21 cellular contexts compared by ENCODE assay signal in genomic region chr3:42515976-42516375, GRCh38. TPM values are rescaled to one million over a fixed set of nuclear protein-coding genes. Genes with fewer than 3 reads are reported as not detected.
A peak's percentile ranks its signal among the peaks of the same experiment; 100 is the strongest.
DNase-seq lines count a peak whose midpoint lies in the region; ATAC-seq, FAIRE-seq and TF ChIP-seq lines count a peak whose summit lies in the region.
"Had no signal": no experiment of that assay in that cellular context is flagged by ENCODE, and none has a peak within 500 bp of the region (broad histone marks: within the 10 kb centered on the region; RNA-seq: fewer than 3 reads in every experiment).

No MANE protein-coding gene starts in this region.

- TF ChIP-seq RAD21 in liver (IDR thresholded peaks at IDR 0.05), result no peak

- no peak for ATAC-seq in right lobe of liver
- ATAC-seq: GM12878; stimulated activated memory B cell treated with anti-CD40 and anti-IgM and Interleukin-4, amounts not matched to agents 10 μg/mL and 1 μg/mL and 100 μg/mL, for 72 hours had no signal

- H3K36me3 ChIP-seq in liver (ENCODE audit: control insufficient read depth in 4 of 4, insufficient read depth in 3 of 4, low read depth in 1 of 4, low read length in 3 of 4) (no peaks in the 10 kb centered on the region), right lobe of liver (no peaks in the 10 kb centered on the region), esophagus (ENCODE audit: control insufficient read depth in 2 of 2, insufficient read depth in 2 of 2, low read length in 1 of 2) (no peaks in the 10 kb centered on the region), muscle layer of duodenum (ENCODE audit: control insufficient read depth in 1 of 2, insufficient read depth in 2 of 2, low read length in 2 of 2) (no peaks in the 10 kb centered on the region)

- TF ChIP-seq POLR2A in right lobe of liver (IDR thresholded peaks at IDR 0.05), result no peak

- no peak overlapping the region for H3K4me3 ChIP-seq in liver (ENCODE audit: low read depth in 1 of 3, low read length in 3 of 3)
- no peak overlapping the region for H3K4me3 ChIP-seq in right lobe of liver
- no peak overlapping the region for H3K4me3 ChIP-seq in esophagus (ENCODE audit: low read depth in 1 of 2, low read length in 2 of 2)
- H3K4me3 ChIP-seq in muscle layer of duodenum (ENCODE audit: low read depth in 1 of 2, low read length in 2 of 2), result no peak overlapping the region
- H3K4me3 ChIP-seq: GM12878 had no signal

- 80% methylated on average over 2 of the region's 2 CpGs for WGBS in liver
- WGBS in right lobe of liver (ENCODE audit: insufficient coverage, low coverage, low lambda C conversion rate, missing lambda C conversion rate), result no CpG with 5 or more reads among the region's 2 CpGs
- 43 to 60% methylated on average over 2 of the region's 2 CpGs for WGBS in esophagus, 2 donors

- H3K9me3 ChIP-seq in liver (ENCODE audit: control insufficient read depth in 4 of 4, low read length in 3 of 4) (no peaks in the 10 kb centered on the region), right lobe of liver (no peaks in the 10 kb centered on the region), esophagus (ENCODE audit: control insufficient read depth in 2 of 2, insufficient read depth in 1 of 2, low read depth in 1 of 2, low read length in 1 of 2) (no peaks in the 10 kb centered on the region), muscle layer of duodenum (ENCODE audit: control insufficient read depth in 1 of 2, low read length in 2 of 2) (no peaks in the 10 kb centered on the region)

- no peak overlapping the region for H3K9ac ChIP-seq in liver (ENCODE audit: low read depth in 1 of 2, low read length in 2 of 2)
- H3K9ac ChIP-seq: parathyroid adenoma had no signal

- H3K4me1 ChIP-seq in liver (ENCODE audit: control insufficient read depth in 4 of 4, insufficient read depth in 4 of 4, low read length in 3 of 4), result peaks cover 0 to 17% (median 8%) of the 10 kb centered on the region in 4 donors
- peaks cover 0 to 5% (median 0%) of the 10 kb centered on the region in 4 donors for H3K4me1 ChIP-seq in right lobe of liver
- peaks cover 5 to 28% of the 10 kb centered on the region in 2 donors for H3K4me1 ChIP-seq in esophagus (ENCODE audit: control insufficient read depth in 2 of 2, insufficient read depth in 2 of 2, low read length in 1 of 2)
- no peaks in the 10 kb centered on the region for H3K4me1 ChIP-seq in muscle layer of duodenum (ENCODE audit: control insufficient read depth in 1 of 2, insufficient read depth in 2 of 2, low read length in 2 of 2)
- H3K4me1 ChIP-seq: parathyroid adenoma had no signal

- FAIRE-seq in RCC 7860 (lab: Jason Lieb, UNC), result no peak
- FAIRE-seq: colon, G401.6, GM12878, islet of Langerhans had no signal

- intact Hi-C loops in right lobe of liver (cut with DNase I), result no loop called here

- peak overlapping the region; percentile 15 to 49 for H3K27ac ChIP-seq in liver (ENCODE audit: low read depth in 1 of 2, low read length in 2 of 2)
- H3K27ac ChIP-seq in right lobe of liver, result no peak overlapping the region
- peak overlapping the region; percentile 69 to 89 for H3K27ac ChIP-seq in esophagus (ENCODE audit: low read depth in 2 of 2, low read length in 1 of 2)
- H3K27ac ChIP-seq in muscle layer of duodenum (ENCODE audit: low read length), result peak overlapping the region; percentile 51
- H3K27ac ChIP-seq: parathyroid adenoma had no signal

- TF ChIP-seq CTCF in liver (IDR thresholded peaks at IDR 0.05; ENCODE audit: low read depth, low read length, missing input control), result no peak
- TF ChIP-seq CTCF in right lobe of liver (IDR thresholded peaks at IDR 0.05), result no peak

- DNase-seq in right lobe of liver (no peak), RCC 7860 (ENCODE audit: low spot score) (no peak), SHP77 treated with DMSO at 0.1 percent for 48 hours (lab: John Stamatoyannopoulos, UW) (no peak), C1 segment of cervical spinal cord (lab: John Stamatoyannopoulos, UW) (no peak), EL (no peak)
- DNase-seq: ACHN, activated B cell treated with CpG ODN at 0.5 μM for 24 hours, Calu3, H7, NCI-H1436 treated with DMSO at 0.1 percent for 48 hours, T-helper 2 cell had no signal

- no peaks in the 10 kb centered on the region for H3K27me3 ChIP-seq in liver (ENCODE audit: control insufficient read depth in 4 of 4, insufficient read depth in 4 of 4, low read length in 3 of 4)
- H3K27me3 ChIP-seq in right lobe of liver, result no peaks in the 10 kb centered on the region
- no peaks in the 10 kb centered on the region for H3K27me3 ChIP-seq in esophagus (ENCODE audit: control insufficient read depth in 1 of 2, insufficient read depth in 2 of 2, low read length in 2 of 2)
- H3K27me3 ChIP-seq in muscle layer of duodenum (ENCODE audit: low read depth, low read length), result no peaks in the 10 kb centered on the region

TF ChIP-seq in liver, 16 proteins besides CTCF, POLR2A, EP300 and RAD21:
- no peak for TF ChIP-seq EGR1 (IDR thresholded peaks at IDR 0.05; ENCODE audit: low read depth in 2 of 2)
- no peak for TF ChIP-seq HNF4G (IDR thresholded peaks at IDR 0.05)
- no peak for TF ChIP-seq FOXA2 (IDR thresholded peaks at IDR 0.05)
- TF ChIP-seq SP1 (IDR thresholded peaks at IDR 0.05), result no peak
- no peak for TF ChIP-seq ATF3 (IDR thresholded peaks at IDR 0.05)
- no peak for TF ChIP-seq MAX (IDR thresholded peaks at IDR 0.05)
- no peak for TF ChIP-seq YY1 (IDR thresholded peaks at IDR 0.05)
- no peak for TF ChIP-seq TAF1 (conservative IDR thresholded peaks at IDR 0.05)
- no peak for TF ChIP-seq NR2F2 (IDR thresholded peaks at IDR 0.05)
- no peak for TF ChIP-seq HNF4A (conservative IDR thresholded peaks at IDR 0.05)
- no peak for TF ChIP-seq ZBTB33 (IDR thresholded peaks at IDR 0.05)
- no peak for TF ChIP-seq JUND (IDR thresholded peaks at IDR 0.05)
- no peak for TF ChIP-seq GABPA (IDR thresholded peaks at IDR 0.05 in 1 of 2, conservative IDR thresholded peaks at IDR 0.05 in 1 of 2)
- no peak for TF ChIP-seq FOXA1 (IDR thresholded peaks at IDR 0.05)

RNA-seq across cellular contexts. Expression of gene VIPR1, which starts 13.5 kb away (rescaled TPM):
- total RNA-seq in liver (10 to 100 TPM in 1 of 2 donors, 1 to 10 TPM in 1; 2.3 to 41.8 TPM), right lobe of liver (10 to 100 TPM in 5 of 6 experiments, 1 to 10 TPM in 1; 1.9 to 34.5 (median 18.2) TPM)
- polyA plus RNA-seq in liver (10 to 100 TPM; 14.1 to 15.1 TPM), esophagus (1 to 10 TPM; 3.6 to 7.0 TPM)
- total RNA-seq: myocyte had no signal

Comparison
In these comparisons a context has a peak if more than half of its experiments do, and no peak if none do; other contexts are left out.
1. H3K27ac ChIP-seq: peak in liver (2 of 2), esophagus (2 of 2) and muscle layer of duodenum (single experiment); none in right lobe of liver (0 of 3).